In the genomic region with DNA sequence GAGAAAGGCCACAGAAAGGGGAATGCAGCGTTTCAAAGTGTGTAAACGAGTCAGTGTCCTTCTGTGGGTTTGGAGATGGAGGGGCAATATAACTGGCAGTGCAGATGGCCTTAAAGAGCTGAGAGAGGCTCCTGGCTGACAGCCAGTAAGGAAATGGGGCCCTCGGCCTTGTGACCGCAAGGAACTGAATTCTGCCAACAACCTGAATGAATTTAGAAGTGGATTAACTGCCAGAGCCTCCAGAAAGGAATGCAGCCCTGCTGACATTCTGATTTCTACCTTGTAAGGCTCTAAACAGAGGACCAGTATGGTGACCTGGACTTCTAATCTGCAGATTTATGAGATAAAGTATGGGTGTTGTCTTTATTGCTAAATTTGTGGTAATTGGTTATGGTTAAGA, we compare ENCODE assay signal across 8 cellular contexts. TPM values are rescaled to one million over a fixed set of nuclear protein-coding genes. Genes with fewer than 3 reads are reported as not detected.
DNase-seq lines count a peak whose midpoint lies in the region; ATAC-seq, FAIRE-seq and TF ChIP-seq lines count a peak whose summit lies in the region.

No MANE protein-coding gene starts in this region.

- no peak for TF ChIP-seq POLR2A in testis (IDR thresholded peaks at IDR 0.05)
- no peak for TF ChIP-seq POLR2A in esophagus squamous epithelium (IDR thresholded peaks at IDR 0.05)

- no peak for TF ChIP-seq CTCF in bronchial epithelial cell (IDR thresholded peaks at IDR 0.05; ENCODE audit: insufficient read depth, low read length, severe bottlenecking)
- TF ChIP-seq CTCF in testis (IDR thresholded peaks at IDR 0.05): no peak
- TF ChIP-seq CTCF in esophagus squamous epithelium (IDR thresholded peaks at IDR 0.05): no peak

- no peaks in the 10 kb centered on the region for H3K9me3 ChIP-seq in testis
- no peaks in the 10 kb centered on the region for H3K9me3 ChIP-seq in esophagus squamous epithelium

- intact Hi-C loops in testis (cut with DNase I; ENCODE audit: low total_unique reads): no loop called here
- intact Hi-C loops in esophagus squamous epithelium (cut with DNase I): no loop called here

- 30 to 32% methylated on average over 4 of the region's 4 CpGs for WGBS in testis, 2 donors
- 15 to 37% methylated on average over 4 of the region's 4 CpGs for WGBS in esophagus squamous epithelium, 2 donors

- H3K27ac ChIP-seq in testis (no peak overlapping the region), esophagus squamous epithelium (no peak overlapping the region)

- H3K4me1 ChIP-seq in testis: no peaks in the 10 kb centered on the region
- peaks cover 0 to 11% (median 3%) of the 10 kb centered on the region in 3 donors for H3K4me1 ChIP-seq in esophagus squamous epithelium

- H3K4me3 ChIP-seq in bronchial epithelial cell (ENCODE audit: low read depth, low read length) (no peak overlapping the region), testis (no peak overlapping the region), esophagus squamous epithelium (no peak overlapping the region)

- no peak for FAIRE-seq in bronchial epithelial cell (lab: Jason Lieb, UNC)

- DNase-seq in M059J (ENCODE audit: low read depth): peak; percentile 95
- peak; percentile 32 for DNase-seq in bronchial epithelial cell (ENCODE audit: low read depth)
- DNase-seq in pons (ENCODE audit: low spot score): peak; percentile 37
- DNase-seq in NCI-H146 treated with DMSO at 0.1 percent for 48 hours (lab: John Stamatoyannopoulos, UW; ENCODE audit: unreplicated experiment): no peak
- DNase-seq in testis: no peak
- no peak for DNase-seq in activated CD4-positive, CD25-positive, alpha-beta regulatory T cell treated with anti-CD3 and anti-CD28 coated beads, Interleukin-2, amount 50 U/mL, for 72 hours
- DNase-seq in esophagus squamous epithelium (lab: John Stamatoyannopoulos, UW): no peak

- ATAC-seq in GM18868 (IDR thresholded peaks at IDR 0.05; ENCODE audit: unreplicated experiment): peak; percentile 58

- H3K36me3 ChIP-seq in bronchial epithelial cell (ENCODE audit: control insufficient read depth, insufficient read depth, low read length) (no peaks in the 10 kb centered on the region), testis (ENCODE audit: low read depth, missing control alignments) (no peaks in the 10 kb centered on the region), esophagus squamous epithelium (no peaks in the 10 kb centered on the region)

- H3K27me3 ChIP-seq in bronchial epithelial cell (ENCODE audit: control insufficient read depth, insufficient read depth, low read length) (no peaks in the 10 kb centered on the region), testis (no peaks in the 10 kb centered on the region), esophagus squamous epithelium (no peaks in the 10 kb centered on the region)

RNA-seq across cellular contexts. Expression of a gene that starts 17.5 kb away (rescaled TPM):
- total RNA-seq in M059J (2014; rRNA removed; shearing (Covaris generic)): 143 and 152 TPM in 2 replicates
- total RNA-seq in bronchial epithelial cell (2.3 and 5.0 TPM in 2 replicates), testis (10 to 100 TPM; 17.0 to 25.2 TPM), esophagus squamous epithelium (10 to 100 TPM in 1 of 4 donors, 1 to 10 TPM in 3; 4.6 to 14.2 (median 7.4) TPM)
- 28.0 TPM for polyA plus RNA-seq in testis (ENCODE audit: insufficient read depth, low read depth, low replicate concordance)

Comparison
In these comparisons a context has a peak if more than half of its experiments do, and no peak if none do; other contexts are left out.
1. DNase-seq: peak in M059J (single experiment), bronchial epithelial cell (single experiment) and pons (single experiment); none in NCI-H146 treated with DMSO at 0.1 percent for 48 hours (single experiment), testis (single experiment), activated CD4-positive, CD25-positive, alpha-beta regulatory T cell treated with anti-CD3 and anti-CD28 coated beads, Interleukin-2, amount 50 U/mL, for 72 hours (single experiment) and esophagus squamous epithelium (single experiment).